11 cellular contexts compared by ENCODE assay signal in genomic region chr5:144369001-144369400, GRCh38.
DNase-seq lines count a peak whose midpoint lies in the region; ATAC-seq and TF ChIP-seq lines count a peak whose summit lies in the region.
"Had no signal": no experiment of that assay in that cellular context is flagged by ENCODE, and none has a peak within 500 bp of the region (broad histone marks: within the 10 kb centered on the region; RNA-seq: fewer than 3 reads in every experiment).

No MANE protein-coding gene starts in this region.

- no peaks in the 10 kb centered on the region for H3K36me3 Mint-ChIP-seq in stimulated activated effector memory CD8-positive, alpha-beta T cell treated with anti-CD3 and anti-CD28 coated beads, Interleukin-12 subunit alpha, Interleukin-12 subunit beta, amount 100 ng/mL, for 72 hours

- no peak overlapping the region for H3K27ac Mint-ChIP-seq in stimulated activated effector memory CD8-positive, alpha-beta T cell treated with anti-CD3 and anti-CD28 coated beads, Interleukin-12 subunit alpha, Interleukin-12 subunit beta, amount 100 ng/mL, for 72 hours
- H3K27ac Mint-ChIP-seq: T-helper 2 cell treated with Interferon-gamma antibody and Interleukin-4, amounts not matched to agents 5 μg/mL and 100 μg/mL, for 36 hours had no signal

- no peak overlapping the region for H2AFZ ChIP-seq in OCI-LY1 (ENCODE audit: low read length)

- DNase-seq in AG08395 (ENCODE audit: low spot score) = no peak
- DNase-seq in stimulated activated effector memory CD8-positive, alpha-beta T cell treated with anti-CD3 and anti-CD28 coated beads, Interleukin-12 subunit alpha, Interleukin-12 subunit beta, amount 100 ng/mL, for 72 hours (ENCODE audit: low spot score in 2 of 2) = no peak
- DNase-seq in activated effector memory CD4-positive, alpha-beta T cell treated with anti-CD3 and anti-CD28 coated beads, Interleukin-2, amount 50 U/mL, for 16 hours = no peak
- DNase-seq: KG1, ovary had no signal

- peak overlapping the region; percentile 62 for H3K4me2 ChIP-seq in BLaER1
- peak overlapping the region; percentile 9; the same call in 1 of the 2 replicates for H3K4me2 ChIP-seq in OCI-LY1 (ENCODE audit: low read length)

- H3K4me1 Mint-ChIP-seq in stimulated activated effector memory CD8-positive, alpha-beta T cell treated with anti-CD3 and anti-CD28 coated beads, Interleukin-12 subunit alpha, Interleukin-12 subunit beta, amount 100 ng/mL, for 72 hours = no peaks in the 10 kb centered on the region

- H3K36me3 ChIP-seq in BLaER1 (no peaks in the 10 kb centered on the region), OCI-LY1 (ENCODE audit: insufficient read depth, low read length) (no peaks in the 10 kb centered on the region)
- H3K36me3 ChIP-seq: ovary had no signal

- no peaks in the 10 kb centered on the region for H3F3A ChIP-seq in OCI-LY1 (ENCODE audit: insufficient read depth, low read length)

- ATAC-seq in GM19328 (IDR thresholded peaks at IDR 0.05; ENCODE audit: unreplicated experiment) (peak; percentile 72), HG03521 (IDR thresholded peaks at IDR 0.05; ENCODE audit: unreplicated experiment) (peak; percentile 56), HG03039 (IDR thresholded peaks at IDR 0.05; ENCODE audit: unreplicated experiment) (no peak)
- no peak for ATAC-seq in stimulated activated effector memory CD8-positive, alpha-beta T cell treated with anti-CD3 and anti-CD28 coated beads, Interleukin-12 subunit alpha, Interleukin-12 subunit beta, amount 100 ng/mL, for 72 hours

- H3K27me3 ChIP-seq in BLaER1 (no peaks in the 10 kb centered on the region), OCI-LY1 (ENCODE audit: insufficient read depth, low read length) (no peaks in the 10 kb centered on the region)
- H3K27me3 ChIP-seq: ovary had no signal

- H3K4me3 ChIP-seq in BLaER1 = no peak overlapping the region
- H3K4me3 ChIP-seq in OCI-LY1 (ENCODE audit: low read depth, low read length, poor library complexity, severe bottlenecking) = no peak overlapping the region
- H3K4me3 ChIP-seq: ovary had no signal

- no peaks in the 10 kb centered on the region for H3K9me3 Mint-ChIP-seq in stimulated activated effector memory CD8-positive, alpha-beta T cell treated with anti-CD3 and anti-CD28 coated beads, Interleukin-12 subunit alpha, Interleukin-12 subunit beta, amount 100 ng/mL, for 72 hours
- H3K9me3 Mint-ChIP-seq: T-helper 2 cell treated with Interferon-gamma antibody and Interleukin-4, amounts not matched to agents 5 μg/mL and 100 μg/mL, for 36 hours had no signal

- no peaks in the 10 kb centered on the region for H3K9me2 ChIP-seq in OCI-LY1 (ENCODE audit: low read depth, low read length)

- H3K4me3 Mint-ChIP-seq in stimulated activated effector memory CD8-positive, alpha-beta T cell treated with anti-CD3 and anti-CD28 coated beads, Interleukin-12 subunit alpha, Interleukin-12 subunit beta, amount 100 ng/mL, for 72 hours = no peak overlapping the region
- H3K4me3 Mint-ChIP-seq: T-helper 2 cell treated with Interferon-gamma antibody and Interleukin-4, amounts not matched to agents 5 μg/mL and 100 μg/mL, for 36 hours had no signal

- H4K20me1 ChIP-seq in BLaER1 (no peaks in the 10 kb centered on the region), OCI-LY1 (ENCODE audit: insufficient read depth, low read length) (no peaks in the 10 kb centered on the region)

- no peaks in the 10 kb centered on the region for H3K79me2 ChIP-seq in OCI-LY1 (ENCODE audit: insufficient read depth, low read length)

- peaks cover 18% of the 10 kb centered on the region for H3K4me1 ChIP-seq in BLaER1
- peaks cover 20% of the 10 kb centered on the region for H3K4me1 ChIP-seq in OCI-LY1 (ENCODE audit: insufficient read depth, low read length, severe bottlenecking)

- H3K9me3 ChIP-seq in BLaER1 (no peaks in the 10 kb centered on the region), OCI-LY1 (ENCODE audit: low read length) (no peaks in the 10 kb centered on the region)
- H3K9me3 ChIP-seq: ovary had no signal

- H3K27ac ChIP-seq in BLaER1 (no peak overlapping the region), OCI-LY1 (ENCODE audit: low read depth, low read length, poor library complexity, severe bottlenecking) (peak overlapping the region; percentile 78)
- H3K27ac ChIP-seq: ovary had no signal

- H3K9ac ChIP-seq in BLaER1 (no peak overlapping the region), OCI-LY1 (ENCODE audit: low read length) (no peak overlapping the region)

- no peak for TF ChIP-seq CTCF in OCI-LY1 (IDR thresholded peaks at IDR 0.05; ENCODE audit: low read length)

Comparison
In these comparisons a context has a peak if more than half of its experiments do, and no peak if none do; other contexts are left out.
1. ATAC-seq: peak in GM19328 (single experiment) and HG03521 (single experiment); none in stimulated activated effector memory CD8-positive, alpha-beta T cell treated with anti-CD3 and anti-CD28 coated beads, Interleukin-12 subunit alpha, Interleukin-12 subunit beta, amount 100 ng/mL, for 72 hours (single experiment) and HG03039 (single experiment).